In genomic region chr15:77187751-77188464, GRCh38 we compare ENCODE assay signal across 1 cellular context.
TF ChIP-seq lines count a peak whose summit lies in the region.

No MANE protein-coding gene starts in this region.

TF ChIP-seq in GM12878, 131 proteins besides CTCF, POLR2A, EP300 and RAD21 (continued from another document):
- TF ChIP-seq BRCA1 (IDR thresholded peaks at IDR 0.05; ENCODE audit: low read depth, low read length) (no peak), CREB1 (IDR thresholded peaks at IDR 0.05; ENCODE audit: low read depth) (peak; percentile 61; the same call in 1 of the 2 replicates), CBX3 (IDR thresholded peaks at IDR 0.05; ENCODE audit: borderline replicate concordance, low read depth) (no peak), ETV6 (conservative IDR thresholded peaks at IDR 0.05 in 1 of 2, IDR thresholded peaks at IDR 0.05 in 1 of 2; ENCODE audit: borderline replicate concordance in 1 of 2, low read depth in 1 of 2) (peak in 1 of 2 experiments; percentile 85; a peak in 1 of 4 replicates), ESRRA (IDR thresholded peaks at IDR 0.05; ENCODE audit: low read length) (no peak), CEBPB (IDR thresholded peaks at IDR 0.05; ENCODE audit: borderline replicate concordance in 1 of 2, low read depth in 2 of 2, low read length in 2 of 2) (0 out of 4 replicates have a peak, but pooled peaks of 1 of the 2 experiments have one; percentile 58), GABPA (IDR thresholded peaks at IDR 0.05; ENCODE audit: low read depth) (0 out of 2 replicates have a peak, but pooled peaks have one; percentile 43), BACH1 (IDR thresholded peaks at IDR 0.05; ENCODE audit: borderline replicate concordance) (peak; percentile 59; the same call in 1 of the 2 replicates), RELA (IDR thresholded peaks at IDR 0.05; ENCODE audit: borderline replicate concordance, partially characterized antibody) (peak; percentile 54), CUX1 (IDR thresholded peaks at IDR 0.05; ENCODE audit: insufficient replicate concordance, low read depth, low read length) (no peak), ZBTB33 (IDR thresholded peaks at IDR 0.05) (no peak), ASH2L (IDR thresholded peaks at IDR 0.05; ENCODE audit: borderline replicate concordance, low read depth) (no peak), ZBED1 (IDR thresholded peaks at IDR 0.05; ENCODE audit: borderline replicate concordance) (peak; percentile 61; the same call in 1 of the 2 replicates), MXI1 (IDR thresholded peaks at IDR 0.05; ENCODE audit: low read depth, low read length) (0 out of 2 replicates have a peak, but pooled peaks have one; percentile 4), MLLT1 (IDR thresholded peaks at IDR 0.05) (peak; percentile 42; the same call in 1 of the 2 replicates), EGR1 (IDR thresholded peaks at IDR 0.05; ENCODE audit: borderline replicate concordance in 1 of 2, low read depth in 2 of 2, low read length in 2 of 2) (no peak), CHD4 (IDR thresholded peaks at IDR 0.05) (no peak; the same call in 1 of the 2 replicates), SIX5 (IDR thresholded peaks at IDR 0.05; ENCODE audit: low read depth, low read length, severe bottlenecking) (no peak), NFYA (IDR thresholded peaks at IDR 0.05; ENCODE audit: borderline replicate concordance, low read depth, low read length) (no peak), FOXM1 (IDR thresholded peaks at IDR 0.05; ENCODE audit: low read depth, low read length) (peak; percentile 88), ZNF622 (IDR thresholded peaks at IDR 0.05) (no peak), IKZF1 (conservative IDR thresholded peaks at IDR 0.05) (peak; percentile 99), SRF (IDR thresholded peaks at IDR 0.05; ENCODE audit: low read depth in 2 of 2, low read length in 2 of 2) (0 out of 4 replicates have a peak, but pooled peaks of 1 of the 2 experiments have one; percentile 34), RAD51 (IDR thresholded peaks at IDR 0.05) (peak; percentile 26; the same call in 1 of the 2 replicates), SPI1 (IDR thresholded peaks at IDR 0.05; ENCODE audit: borderline replicate concordance, insufficient read depth, low read depth, low read length) (peak; percentile 98), MTA3 (IDR thresholded peaks at IDR 0.05; ENCODE audit: borderline replicate concordance, low read length) (peak; percentile 51; the same call in 1 of the 2 replicates), POLR2AphosphoS2 (IDR thresholded peaks at IDR 0.05; ENCODE audit: low read depth, low read length) (no peak), SMARCA5 (IDR thresholded peaks at IDR 0.05) (0 out of 2 replicates have a peak, but pooled peaks have one; percentile 47), IRF4 (IDR thresholded peaks at IDR 0.05; ENCODE audit: low read depth, low read length) (peak; percentile 89), MEF2A (IDR thresholded peaks at IDR 0.05; ENCODE audit: insufficient read depth, low read depth, low read length) (0 out of 2 replicates have a peak, but pooled peaks have one; percentile 33), NFIC (IDR thresholded peaks at IDR 0.05; ENCODE audit: low read depth, low read length) (peak; percentile 95)
